ENCODE assay signal across 1 cellular context in the genomic region with DNA sequence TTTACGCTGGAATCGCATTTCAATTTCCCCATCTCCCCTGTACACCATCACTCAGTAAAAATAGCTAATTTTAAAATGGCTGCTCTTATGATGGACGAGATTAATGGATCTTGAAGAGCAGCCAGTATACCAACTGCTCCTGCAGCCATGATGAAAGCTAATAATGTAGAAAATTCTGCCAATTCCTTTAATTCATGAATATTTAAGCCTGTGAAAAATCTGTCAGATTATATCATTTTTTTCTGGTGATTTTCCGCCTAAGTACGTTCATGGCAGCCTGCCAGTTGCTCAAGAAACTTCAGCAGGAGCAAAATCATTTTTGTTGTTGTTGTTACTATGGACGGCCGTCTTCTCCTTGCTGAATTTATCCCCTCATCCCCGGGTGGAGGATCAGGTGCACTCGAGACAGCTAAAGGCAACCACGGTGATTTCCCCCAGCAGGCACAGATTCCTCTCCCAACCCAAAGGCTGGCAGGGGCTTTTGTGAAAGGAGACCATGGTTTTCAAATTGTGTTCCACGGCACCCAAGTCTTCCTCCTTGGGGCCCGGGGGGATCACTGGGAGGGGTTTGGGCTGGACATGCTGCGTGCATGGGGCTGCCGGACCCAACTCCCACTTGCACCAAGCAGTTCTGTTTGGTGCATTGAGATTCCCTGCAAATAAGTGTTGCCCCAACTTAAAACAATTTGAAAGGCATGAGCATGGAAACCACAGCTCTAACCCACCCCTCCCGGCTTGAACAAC.
TF ChIP-seq lines count a peak whose summit lies in the region.

No MANE protein-coding gene starts in this region.

TF ChIP-seq in HepG2, 621 proteins besides CTCF, POLR2A, EP300 and RAD21 (continued from another document):
- TF ChIP-seq, protein P1, sequence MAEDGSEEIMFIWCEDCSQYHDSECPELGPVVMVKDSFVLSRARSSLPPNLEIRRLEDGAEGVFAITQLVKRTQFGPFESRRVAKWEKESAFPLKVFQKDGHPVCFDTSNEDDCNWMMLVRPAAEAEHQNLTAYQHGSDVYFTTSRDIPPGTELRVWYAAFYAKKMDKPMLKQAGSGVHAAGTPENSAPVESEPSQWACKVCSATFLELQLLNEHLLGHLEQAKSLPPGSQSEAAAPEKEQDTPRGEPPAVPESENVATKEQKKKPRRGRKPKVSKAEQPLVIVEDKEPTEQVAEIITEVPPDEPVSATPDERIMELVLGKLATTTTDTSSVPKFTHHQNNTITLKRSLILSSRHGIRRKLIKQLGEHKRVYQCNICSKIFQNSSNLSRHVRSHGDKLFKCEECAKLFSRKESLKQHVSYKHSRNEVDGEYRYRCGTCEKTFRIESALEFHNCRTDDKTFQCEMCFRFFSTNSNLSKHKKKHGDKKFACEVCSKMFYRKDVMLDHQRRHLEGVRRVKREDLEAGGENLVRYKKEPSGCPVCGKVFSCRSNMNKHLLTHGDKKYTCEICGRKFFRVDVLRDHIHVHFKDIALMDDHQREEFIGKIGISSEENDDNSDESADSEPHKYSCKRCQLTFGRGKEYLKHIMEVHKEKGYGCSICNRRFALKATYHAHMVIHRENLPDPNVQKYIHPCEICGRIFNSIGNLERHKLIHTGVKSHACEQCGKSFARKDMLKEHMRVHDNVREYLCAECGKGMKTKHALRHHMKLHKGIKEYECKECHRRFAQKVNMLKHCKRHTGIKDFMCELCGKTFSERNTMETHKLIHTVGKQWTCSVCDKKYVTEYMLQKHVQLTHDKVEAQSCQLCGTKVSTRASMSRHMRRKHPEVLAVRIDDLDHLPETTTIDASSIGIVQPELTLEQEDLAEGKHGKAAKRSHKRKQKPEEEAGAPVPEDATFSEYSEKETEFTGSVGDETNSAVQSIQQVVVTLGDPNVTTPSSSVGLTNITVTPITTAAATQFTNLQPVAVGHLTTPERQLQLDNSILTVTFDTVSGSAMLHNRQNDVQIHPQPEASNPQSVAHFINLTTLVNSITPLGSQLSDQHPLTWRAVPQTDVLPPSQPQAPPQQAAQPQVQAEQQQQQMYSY (CRISPR knock-in tag; IDR thresholded peaks at IDR 0.05) = no peak
- TF ChIP-seq ZC3H13 (CRISPR knock-in tag; IDR thresholded peaks at IDR 0.05) (no peak), SALL2 (CRISPR knock-in tag; IDR thresholded peaks at IDR 0.05) (no peak), HOXD1 (CRISPR knock-in tag; IDR thresholded peaks at IDR 0.05) (no peak), MIER2 (CRISPR knock-in tag; IDR thresholded peaks at IDR 0.05) (no peak), ZSCAN25 (CRISPR knock-in tag; IDR thresholded peaks at IDR 0.05) (no peak), CEBPB (IDR thresholded peaks at IDR 0.05; ENCODE audit: borderline replicate concordance, low read depth, low read length) (no peak), ZNF547 (CRISPR knock-in tag; IDR thresholded peaks at IDR 0.05) (no peak), TRAFD1 (CRISPR knock-in tag; IDR thresholded peaks at IDR 0.05; ENCODE audit: borderline replicate concordance) (no peak), PAWR (CRISPR knock-in tag; IDR thresholded peaks at IDR 0.05; ENCODE audit: borderline replicate concordance) (no peak), ZSCAN22 (CRISPR knock-in tag; IDR thresholded peaks at IDR 0.05) (no peak), ZNF280B (CRISPR knock-in tag; IDR thresholded peaks at IDR 0.05; ENCODE audit: borderline replicate concordance) (no peak), HMGXB4 (CRISPR knock-in tag; IDR thresholded peaks at IDR 0.05; ENCODE audit: borderline replicate concordance in 1 of 2, low read depth in 1 of 2) (no peak), KAT2B (IDR thresholded peaks at IDR 0.05; ENCODE audit: borderline replicate concordance, low read depth, low read length) (no peak)
- TF ChIP-seq, protein P2, sequence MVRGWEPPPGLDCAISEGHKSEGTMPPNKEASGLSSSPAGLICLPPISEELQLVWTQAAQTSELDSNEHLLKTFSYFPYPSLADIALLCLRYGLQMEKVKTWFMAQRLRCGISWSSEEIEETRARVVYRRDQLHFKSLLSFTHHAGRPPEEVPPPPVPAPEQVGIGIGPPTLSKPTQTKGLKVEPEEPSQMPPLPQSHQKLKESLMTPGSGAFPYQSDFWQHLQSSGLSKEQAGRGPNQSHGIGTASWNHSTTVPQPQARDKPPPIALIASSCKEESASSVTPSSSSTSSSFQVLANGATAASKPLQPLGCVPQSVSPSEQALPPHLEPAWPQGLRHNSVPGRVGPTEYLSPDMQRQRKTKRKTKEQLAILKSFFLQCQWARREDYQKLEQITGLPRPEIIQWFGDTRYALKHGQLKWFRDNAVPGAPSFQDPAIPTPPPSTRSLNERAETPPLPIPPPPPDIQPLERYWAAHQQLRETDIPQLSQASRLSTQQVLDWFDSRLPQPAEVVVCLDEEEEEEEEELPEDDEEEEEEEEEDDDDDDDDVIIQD (CRISPR knock-in tag; IDR thresholded peaks at IDR 0.05; ENCODE audit: low read depth) = no peak
